Comparison of ENCODE assay signal across 12 cellular contexts in genomic region chr10:101121661-101122045, GRCh38. TPM values are rescaled to one million over a fixed set of nuclear protein-coding genes. Genes with fewer than 3 reads are reported as not detected.
DNase-seq lines count a peak whose midpoint lies in the region; ATAC-seq, FAIRE-seq and TF ChIP-seq lines count a peak whose summit lies in the region.
"Had no signal": no experiment of that assay in that cellular context is flagged by ENCODE, and none has a peak within 500 bp of the region (broad histone marks: within the 10 kb centered on the region; RNA-seq: fewer than 3 reads in every experiment).

No MANE protein-coding gene starts in this region.

- H3K9me3 ChIP-seq in HUES6 (ENCODE audit: control insufficient read depth, insufficient read depth, low read depth, low read length) (no peaks in the 10 kb centered on the region), H1 (ENCODE audit: insufficient read depth in 2 of 2, low read depth in 1 of 2, low read length in 1 of 2) (no peaks in the 10 kb centered on the region), osteoblast (ENCODE audit: low read depth, low read length) (no peaks in the 10 kb centered on the region)
- H3K9me3 ChIP-seq: gastroesophageal sphincter had no signal

- TF ChIP-seq CTCF in CD14-positive monocyte (IDR thresholded peaks at IDR 0.05), result no peak
- no peak for TF ChIP-seq CTCF in H1 (IDR thresholded peaks at IDR 0.05; ENCODE audit: control extremely low read depth in 1 of 3, insufficient read depth in 1 of 3, low read depth in 1 of 3, low read length in 3 of 3)
- TF ChIP-seq CTCF in osteoblast (IDR thresholded peaks at IDR 0.05; ENCODE audit: extremely low read depth, low read depth, low read length), result no peak

- H3K4me1 Mint-ChIP-seq in CD14-positive monocyte, result peaks cover 16% of the 10 kb centered on the region

- H3K9ac ChIP-seq in HUES6 (ENCODE audit: low read length), result no peak overlapping the region
- no peak overlapping the region for H3K9ac ChIP-seq in H1 (replicated peaks in 1 of 4; ENCODE audit: extremely low read depth in 1 of 4, low read depth in 3 of 4, low read length in 3 of 4)

- no peaks in the 10 kb centered on the region for H3K79me2 ChIP-seq in H1 (ENCODE audit: control insufficient read depth in 1 of 2, insufficient read depth in 2 of 2, low read length in 2 of 2)
- no peaks in the 10 kb centered on the region for H3K79me2 ChIP-seq in osteoblast (ENCODE audit: insufficient read depth, low read length)

- H4K5ac ChIP-seq in H1 (ENCODE audit: insufficient read length, low read depth, low read length), result no peak overlapping the region

- H3K79me1 ChIP-seq in H1 (ENCODE audit: low read depth, low read length), result peaks cover 3% of the 10 kb centered on the region; the same call in 1 of the 2 replicates

- no peak for ATAC-seq in GM18870 (IDR thresholded peaks at IDR 0.05; ENCODE audit: unreplicated experiment)
- ATAC-seq: gastroesophageal sphincter had no signal

- H3K56ac ChIP-seq in H1 (replicated peaks; ENCODE audit: insufficient read length, low read depth, low read length), result no peak overlapping the region

- intact Hi-C loops in CD14-positive monocyte (cut with micrococcal nuclease) (no loop called here), head of caudate nucleus (cut with DNase I) (no loop called here)

- peaks cover 99% of the 10 kb centered on the region for H3K27me3 ChIP-seq in HUES6 (ENCODE audit: control insufficient read depth, insufficient read depth, low read length)
- peaks cover 81 to 90% (median 85%) of the 10 kb centered on the region in 4 experiments for H3K27me3 ChIP-seq in H1 (replicated peaks in 1 of 4; ENCODE audit: control insufficient read depth in 3 of 4, extremely low read depth in 1 of 4, insufficient read depth in 3 of 4, low read length in 3 of 4)
- peaks cover 96% of the 10 kb centered on the region for H3K27me3 ChIP-seq in osteoblast (ENCODE audit: insufficient read depth, low read length)

- whole genome bisulfite sequencing in H1 (ENCODE audit: extremely low coverage in 1 of 2, insufficient coverage in 1 of 2, insufficient read length in 1 of 2, insufficient replicate concordance in 2 of 2, low coverage in 1 of 2, low lambda C conversion rate in 2 of 2, missing lambda C conversion rate in 1 of 2), 2 experiments, result 19% methylated on average over 15 of the region's 15 CpGs; no CpG with 5 or more reads in 1 of the 2 experiments

- no peak for DNase-seq in CD14-positive monocyte (ENCODE audit: low spot score)
- no peak for DNase-seq in H1 (ENCODE audit: low read depth in 1 of 2, low spot score in 2 of 2)
- DNase-seq in osteoblast (ENCODE audit: insufficient read length, low spot score, missing footprints), result peak; percentile 76
- DNase-seq in OCI-M2 (lab: John Stamatoyannopoulos, UW; ENCODE audit: unreplicated experiment), result no peak
- DNase-seq in head of caudate nucleus, result no peak
- DNase-seq in NCI-H2107 (lab: John Stamatoyannopoulos, UW), result no peak
- DNase-seq: Karpas-422, NCI-H748 treated with DMSO at 0.1 percent for 48 hours had no signal

- TF ChIP-seq RAD21 in H1 (IDR thresholded peaks at IDR 0.05 in 1 of 2, conservative IDR thresholded peaks at IDR 0.05 in 1 of 2; ENCODE audit: low read depth in 2 of 2, low read length in 2 of 2), result no peak

- H4K20me1 ChIP-seq in H1 (replicated peaks in 1 of 2; ENCODE audit: control insufficient read depth in 1 of 2, insufficient read depth in 2 of 2, low read length in 2 of 2) (peaks cover 11 to 16% of the 10 kb centered on the region in 2 experiments), osteoblast (ENCODE audit: insufficient read depth, low read length) (peaks cover 4% of the 10 kb centered on the region)

- no peak overlapping the region for H2BK20ac ChIP-seq in H1 (ENCODE audit: low read length)

- H2BK15ac ChIP-seq in H1 (ENCODE audit: low read length), result no peak overlapping the region

- no peak overlapping the region for H2BK5ac ChIP-seq in H1 (ENCODE audit: low read depth, low read length)

- peaks cover 2% of the 10 kb centered on the region; the same call in 1 of the 2 replicates for H3K23me2 ChIP-seq in H1 (ENCODE audit: low read depth, low read length)

- no peak overlapping the region for H4K91ac ChIP-seq in H1 (replicated peaks; ENCODE audit: insufficient read length, low read length)

- no peak overlapping the region for H4K8ac ChIP-seq in H1 (ENCODE audit: extremely low read depth, insufficient read depth, low read length)

- H3K4me2 ChIP-seq in H1 (ENCODE audit: insufficient read depth in 1 of 2, low read depth in 2 of 2, low read length in 2 of 2) (peak overlapping the region; percentile 70 to 76; a peak in 2 of 4 replicates), osteoblast (ENCODE audit: insufficient read depth, low read length) (peak overlapping the region; percentile 89)

- H2AFZ ChIP-seq in H1 (ENCODE audit: low read length) (no peak overlapping the region), osteoblast (ENCODE audit: low read length) (no peak overlapping the region)

- CTCF ChIA-PET in H1 (lab: Charles Lee; ENCODE audit: partially characterized antibody), result interaction anchor here (1.0 to 7.4 kb wide), 6 partner anchors 11 to 75 kb away, joined by 3 to 128 read pairs (median 20); partner anchors contain the start of gene TLX1

- peaks cover 0 to 15% (median 6%) of the 10 kb centered on the region in 7 donors for H3K9me3 Mint-ChIP-seq in CD14-positive monocyte

- 0 out of 2 replicates have a peak, but pooled peaks cover 5% of the 10 kb centered on the region for H3K4me1 ChIP-seq in HUES6 (ENCODE audit: control insufficient read depth, insufficient read depth, low read length)
- H3K4me1 ChIP-seq in H1 (replicated peaks in 1 of 4; ENCODE audit: control insufficient read depth in 3 of 4, insufficient read depth in 4 of 4, low read length in 3 of 4), result peaks cover 0 to 11% (median 5%) of the 10 kb centered on the region in 4 experiments; a peak in 6 of 7 replicates
- H3K4me1 ChIP-seq in osteoblast (ENCODE audit: insufficient read depth, low read length), result peaks cover 6% of the 10 kb centered on the region

- H3K4me3 Mint-ChIP-seq in CD14-positive monocyte, result peak overlapping the region; percentile 94 to 100

- peaks cover 7 to 10% of the 10 kb centered on the region in 2 donors for H3K36me3 Mint-ChIP-seq in CD14-positive monocyte

- H3K27me3 Mint-ChIP-seq in CD14-positive monocyte (ENCODE audit: low read depth in 3 of 3), result peaks cover 87 to 98% (median 91%) of the 10 kb centered on the region in 3 donors

- H3K4me3 ChIP-seq in HUES6 (ENCODE audit: low read depth, low read length) (peak overlapping the region; percentile 55), H1 (ENCODE audit: extremely low read depth in 1 of 4, insufficient read depth in 2 of 4, low read depth in 3 of 4, low read length in 4 of 4) (peak overlapping the region in 3 of 4 experiments; percentile 26 to 53 (median 27); a peak in 3 of 8 replicates), osteoblast (ENCODE audit: insufficient read depth, low read length) (peak overlapping the region; percentile 71)

- POLR2A ChIA-PET in H1 (lab: Charles Lee; ENCODE audit: partially characterized antibody), result no interaction called here

- H3K23ac ChIP-seq in H1 (ENCODE audit: insufficient read length), result no peak overlapping the region

- no peak overlapping the region for H3K27ac ChIP-seq in HUES6 (ENCODE audit: low read depth, low read length)
- H3K27ac ChIP-seq in H1 (ENCODE audit: low read depth, low read length), result no peak overlapping the region
- no peak overlapping the region for H3K27ac ChIP-seq in osteoblast (ENCODE audit: low read depth, low read length)
- H3K27ac ChIP-seq: gastroesophageal sphincter had no signal

- no peak for TF ChIP-seq EP300 in H1 (IDR thresholded peaks at IDR 0.05; ENCODE audit: borderline replicate concordance in 1 of 2, low read depth in 2 of 2, low read length in 2 of 2)

- H3K27ac Mint-ChIP-seq in CD14-positive monocyte, result no peak overlapping the region

- H3K14ac ChIP-seq in H1 (ENCODE audit: insufficient read length), result no peak overlapping the region

- no peak overlapping the region for H3K18ac ChIP-seq in H1 (ENCODE audit: extremely low read depth, low read length)

- H2AK5ac ChIP-seq in H1 (ENCODE audit: low read depth, low read length), result no peak overlapping the region

- TF ChIP-seq POLR2A in H1 (IDR thresholded peaks at IDR 0.05; ENCODE audit: control extremely low read depth in 1 of 2, low read depth in 2 of 2, low read length in 2 of 2), result no peak

- no peak overlapping the region for H3K4ac ChIP-seq in H1 (replicated peaks; ENCODE audit: insufficient read length, low read depth, low read length)

- H2BK120ac ChIP-seq in H1 (replicated peaks; ENCODE audit: low read depth, low read length), result no peak overlapping the region

- H2BK12ac ChIP-seq in H1 (ENCODE audit: low read depth, low read length), result no peak overlapping the region

- no peak for FAIRE-seq in H1 (lab: Jason Lieb, UNC)
- FAIRE-seq: TTC549 had no signal

- no peaks in the 10 kb centered on the region for H3K36me3 ChIP-seq in HUES6 (ENCODE audit: control insufficient read depth, insufficient read depth, low read length)
- H3K36me3 ChIP-seq in H1 (ENCODE audit: control insufficient read depth in 2 of 4, insufficient read depth in 4 of 4, low read length in 3 of 4), result peaks cover 0 to 3% (median 0%) of the 10 kb centered on the region in 4 experiments; a peak in 1 of 8 replicates
- no peaks in the 10 kb centered on the region for H3K36me3 ChIP-seq in osteoblast (ENCODE audit: insufficient read depth, low read length)
- H3K36me3 ChIP-seq: gastroesophageal sphincter had no signal

RNA-seq across cellular contexts. Expression of gene TLX1, which starts 9.4 kb away (rescaled TPM):
- polyA plus RNA-seq in CD14-positive monocyte (not detected), H1 (2011; rRNA removed) (not detected in 2 replicates)
- not detected in 2 replicates for total RNA-seq in H1 (2021; fragmentation: NEBNext Ultra II Directional; extraction: Animal tissue kit (Norgen Biotek cat#: 25700))
- not detected for polyA plus RNA-seq in H1 (2011; cell fraction: cytosol; rRNA removed)
- polyA plus RNA-seq in H1 (2011; cell fraction: nucleus; rRNA removed), result not detected
- polyA plus RNA-seq in H1 (2012, experiment 1 of 2), result not detected in 4 replicates
- polyA plus RNA-seq in H1 (2012, experiment 2 of 2), result not detected
- polyA plus RNA-seq in H1 (2013, experiment 1 of 2), result not detected
- polyA plus RNA-seq in H1 (2013, experiment 2 of 2), result not detected
- not detected in 2 replicates for polyA minus RNA-seq in H1 (2011; rRNA and poly(A)+ RNA removed)
- polyA minus RNA-seq in H1 (2011; cell fraction: cytosol; rRNA and poly(A)+ RNA removed), result not detected
- not detected for polyA minus RNA-seq in H1 (2011; cell fraction: nucleus; rRNA and poly(A)+ RNA removed)
- total RNA-seq in osteoblast, result not detected in 2 replicates
- total RNA-seq: gastroesophageal sphincter had no signal

RNA-seq across cellular contexts. Expression of gene KAZALD1, which starts 59.9 kb away (rescaled TPM):
- polyA plus RNA-seq in CD14-positive monocyte, result under 1 TPM; 0.15 to 0.53 TPM
- total RNA-seq in H1 (2021; fragmentation: NEBNext Ultra II Directional; extraction: Animal tissue kit (Norgen Biotek cat#: 25700)), result 0.84 and 1.9 TPM in 2 replicates
- polyA plus RNA-seq in H1 (2011; rRNA removed), result 0.65 and 1.1 TPM in 2 replicates
- 0.97 TPM for polyA plus RNA-seq in H1 (2011; cell fraction: cytosol; rRNA removed)
- polyA plus RNA-seq in H1 (2011; cell fraction: nucleus; rRNA removed), result 2.2 TPM
- 0.84 to 1.2 TPM (median 1.1 TPM) in 4 replicates for polyA plus RNA-seq in H1 (2012, experiment 1 of 2)
- polyA plus RNA-seq in H1 (2012, experiment 2 of 2), result 0.28 TPM
- 1.0 TPM for polyA plus RNA-seq in H1 (2013, experiment 1 of 2)
- 1.1 TPM for polyA plus RNA-seq in H1 (2013, experiment 2 of 2)
- 0.76 and 1.0 TPM in 2 replicates for polyA minus RNA-seq in H1 (2011; rRNA and poly(A)+ RNA removed)
- 0.81 TPM for polyA minus RNA-seq in H1 (2011; cell fraction: cytosol; rRNA and poly(A)+ RNA removed)
- polyA minus RNA-seq in H1 (2011; cell fraction: nucleus; rRNA and poly(A)+ RNA removed), result 3.6 TPM
- total RNA-seq in osteoblast, result 26.4 and 30.1 TPM in 2 replicates
